In genomic region chr3:126659915-126660886, GRCh38 we compare ENCODE assay signal across 1 cellular context.
TF ChIP-seq lines count a peak whose summit lies in the region.

No MANE protein-coding gene starts in this region.

TF ChIP-seq in HepG2, 621 proteins besides CTCF, POLR2A, EP300 and RAD21 (continued from another document):
- 0 out of 2 replicates have a peak, but pooled peaks have one; percentile 22 for TF ChIP-seq ZNF687 (CRISPR knock-in tag; IDR thresholded peaks at IDR 0.05)
- TF ChIP-seq MAX (IDR thresholded peaks at IDR 0.05): 0 out of 2 replicates have a peak, but pooled peaks have one; percentile 22
- peak; percentile 20; the same call in 1 of the 2 replicates for TF ChIP-seq MYC (CRISPR knock-in tag; IDR thresholded peaks at IDR 0.05; ENCODE audit: borderline replicate concordance)
- no peak for TF ChIP-seq ARID3A (IDR thresholded peaks at IDR 0.05; ENCODE audit: low read depth, low read length)
- no peak for TF ChIP-seq SIX1 (CRISPR knock-in tag; IDR thresholded peaks at IDR 0.05; ENCODE audit: borderline replicate concordance)
- TF ChIP-seq SALL1 (CRISPR knock-in tag; IDR thresholded peaks at IDR 0.05): peak; percentile 17; the same call in 1 of the 2 replicates
